ENCODE assay signal across 24 cellular contexts in the genomic region with DNA sequence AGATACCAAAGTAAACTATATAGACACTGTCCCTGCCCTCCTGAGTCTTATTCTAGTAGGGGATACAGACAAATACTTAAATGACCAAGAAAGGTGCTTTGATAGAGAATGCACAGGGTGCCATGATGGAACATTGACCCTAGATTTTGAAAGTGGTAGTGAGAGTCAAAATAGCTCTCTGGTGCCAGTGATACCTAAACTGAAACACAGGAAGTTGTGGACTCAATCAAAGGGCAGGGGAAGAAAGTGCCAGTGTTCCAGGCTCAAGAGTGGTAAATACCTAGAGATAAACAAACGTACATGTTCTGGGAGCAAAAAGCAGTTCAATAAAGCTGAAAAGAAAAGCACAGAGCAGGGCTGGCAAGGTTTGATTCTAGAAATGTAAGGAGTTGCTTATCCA.
DNase-seq lines count a peak whose midpoint lies in the region; ATAC-seq and TF ChIP-seq lines count a peak whose summit lies in the region.
"Had no signal": no experiment of that assay in that cellular context is flagged by ENCODE, and none has a peak within 500 bp of the region (broad histone marks: within the 10 kb centered on the region; RNA-seq: fewer than 3 reads in every experiment).

No MANE protein-coding gene starts in this region.

- peak overlapping the region; percentile 78 for H2AFZ ChIP-seq in mammary epithelial cell (ENCODE audit: low read depth, low read length)

- no peak overlapping the region for H3K9ac ChIP-seq in mammary epithelial cell (ENCODE audit: insufficient read depth, low read length)
- no peak overlapping the region for H3K9ac ChIP-seq in mesendoderm (ENCODE audit: low read length)
- H3K9ac ChIP-seq: BLaER1 treated with 17β-estradiol and CSF1 and Interleukin-3, amounts not matched to agents 10 nM and 100 nM had no signal

- H3K9me3 ChIP-seq in mammary epithelial cell (replicated peaks; ENCODE audit: insufficient read depth, low read length) (no peaks in the 10 kb centered on the region), RWPE2 (ENCODE audit: severe bottlenecking) (no peaks in the 10 kb centered on the region)
- H3K9me3 ChIP-seq: BLaER1 treated with 17β-estradiol and CSF1 and Interleukin-3, amounts not matched to agents 10 nM and 100 nM; Caco-2; HAP-1 had no signal

- BruUV-seq in mammary epithelial cell (replicated peaks; lab: Mats Ljungman, UMichigan) (no TSS peak), MCF 10A (replicated peaks; lab: Mats Ljungman, UMichigan) (no TSS peak)

- peaks cover 26% of the 10 kb centered on the region for H3K4me1 Mint-ChIP-seq in MCF 10A (ENCODE audit: insufficient read depth, unreplicated experiment)
- H3K4me1 Mint-ChIP-seq: CD4-positive, alpha-beta memory T cell had no signal

- no peak overlapping the region for H2BK5ac ChIP-seq in mesendoderm (ENCODE audit: low read length)

- no peak for ATAC-seq in RWPE2 (ENCODE audit: low read depth)

- no peaks in the 10 kb centered on the region for H3K27me3 Mint-ChIP-seq in MCF 10A (ENCODE audit: insufficient read depth, unreplicated experiment)
- H3K27me3 Mint-ChIP-seq: CD4-positive, alpha-beta memory T cell had no signal

- H3K36me3 Mint-ChIP-seq in MCF 10A (ENCODE audit: insufficient read depth, unreplicated experiment) = no peaks in the 10 kb centered on the region
- H3K36me3 Mint-ChIP-seq: CD4-positive, alpha-beta memory T cell had no signal

- intact Hi-C loops in mammary epithelial cell (cut with micrococcal nuclease) = no loop called here
- intact Hi-C loops in MCF 10A (cut with micrococcal nuclease) = no loop called here

- H3K4me3 Mint-ChIP-seq in MCF 10A (ENCODE audit: unreplicated experiment) = no peak overlapping the region
- H3K4me3 Mint-ChIP-seq: CD4-positive, alpha-beta memory T cell had no signal

- H3K23ac ChIP-seq in mesendoderm (ENCODE audit: low read length) = no peak overlapping the region

- no peak overlapping the region for H2BK15ac ChIP-seq in mesendoderm (replicated peaks; ENCODE audit: low read depth)

- H4K8ac ChIP-seq in mesendoderm (ENCODE audit: low read depth, low read length) = no peak overlapping the region

- no peak overlapping the region for H2BK120ac ChIP-seq in mesendoderm (ENCODE audit: low read depth, low read length)

- H3K27ac ChIP-seq in mammary epithelial cell (ENCODE audit: insufficient read depth, low read depth, low read length) (peak overlapping the region; percentile 78), RWPE2 (ENCODE audit: poor library complexity, severe bottlenecking) (peak overlapping the region; percentile 81), caudate nucleus (ENCODE audit: low read depth, low read length) (no peak overlapping the region), mesendoderm (ENCODE audit: low read depth, low read length) (no peak overlapping the region)
- H3K27ac ChIP-seq: BLaER1 treated with 17β-estradiol and CSF1 and Interleukin-3, amounts not matched to agents 10 nM and 100 nM had no signal

- no peak overlapping the region for H3K27ac Mint-ChIP-seq in MCF 10A (ENCODE audit: low read depth, unreplicated experiment)
- H3K27ac Mint-ChIP-seq: CD4-positive, alpha-beta memory T cell had no signal

- in situ Hi-C loops in mammary epithelial cell (cut with MboI; ENCODE audit: low sequenced_read_pairs in 2 of 2) = no loop called here

- H4K5ac ChIP-seq in mesendoderm (ENCODE audit: low read length) = no peak overlapping the region

- no peaks in the 10 kb centered on the region for H3K36me3 ChIP-seq in mammary epithelial cell (ENCODE audit: insufficient read depth, low read length)
- no peaks in the 10 kb centered on the region for H3K36me3 ChIP-seq in RWPE2 (ENCODE audit: low read depth)
- no peaks in the 10 kb centered on the region for H3K36me3 ChIP-seq in mesendoderm (ENCODE audit: control insufficient read depth, insufficient read depth, low read length)
- H3K36me3 ChIP-seq: BLaER1 treated with 17β-estradiol and CSF1 and Interleukin-3, amounts not matched to agents 10 nM and 100 nM; HAP-1 had no signal

- no peak for DNase-seq in mammary epithelial cell
- no peak for DNase-seq in MCF 10A (ENCODE audit: unreplicated experiment)
- no peak for DNase-seq in RWPE2 (ENCODE audit: low spot score)
- DNase-seq in kidney tubule cell (ENCODE audit: low spot score) = peak; percentile 6
- DNase-seq in caudate nucleus (lab: John Stamatoyannopoulos, UW) = no peak
- no peak for DNase-seq in mesendoderm
- DNase-seq in DMS79 treated with DMSO at 0.1 percent for 48 hours (lab: John Stamatoyannopoulos, UW) = no peak
- DNase-seq in mesenteric fat pad (ENCODE audit: low spot score) = no peak
- DNase-seq: 8988T; Caco-2; CD4-positive, alpha-beta memory T cell; DMS 273 treated with DMSO at 0.1 percent for 48 hours; KBM-7; NCI-H1105; NCI-H146; NCI-H2029 treated with DMSO at 0.1 percent for 48 hours; NCI-H2171; NCI-H345; NCI-H524; NCI-H774; Right ventricle myocardium superior; SW 1271 had no signal

- H4K20me1 ChIP-seq in mammary epithelial cell (ENCODE audit: insufficient read depth, low read length) = no peaks in the 10 kb centered on the region
- H4K20me1 ChIP-seq: BLaER1 treated with 17β-estradiol and CSF1 and Interleukin-3, amounts not matched to agents 10 nM and 100 nM had no signal

- H3K18ac ChIP-seq in mesendoderm (ENCODE audit: low read length) = no peak overlapping the region

- POLR2A ChIA-PET in MCF 10A (lab: Yijun Ruan, JAX) = interaction anchor here (0.6 kb wide), 2 partner anchors 159 to 397 kb away, joined by 3 read pairs; no protein-coding TSS in a partner anchor

- H3K4me2 ChIP-seq in mammary epithelial cell (ENCODE audit: insufficient read depth, low read depth, low read length) (no peak overlapping the region), mesendoderm (ENCODE audit: low read length) (no peak overlapping the region)
- H3K4me2 ChIP-seq: BLaER1 treated with 17β-estradiol and CSF1 and Interleukin-3, amounts not matched to agents 10 nM and 100 nM had no signal

- no peak overlapping the region for H3K56ac ChIP-seq in mesendoderm (ENCODE audit: low read length)

- H3K4me3 ChIP-seq in mammary epithelial cell (replicated peaks in 1 of 3; ENCODE audit: insufficient read depth in 1 of 3, low read depth in 2 of 3, low read length in 3 of 3) (no peak overlapping the region), RWPE2 (ENCODE audit: severe bottlenecking) (no peak overlapping the region), mesendoderm (ENCODE audit: low read length) (no peak overlapping the region)
- H3K4me3 ChIP-seq: BLaER1 treated with 17β-estradiol and CSF1 and Interleukin-3, amounts not matched to agents 10 nM and 100 nM; HAP-1 had no signal

- peaks cover 24% of the 10 kb centered on the region for H3K4me1 ChIP-seq in mammary epithelial cell (ENCODE audit: insufficient read depth, low read length)
- H3K4me1 ChIP-seq in RWPE2 (ENCODE audit: insufficient read depth, poor library complexity, severe bottlenecking) = peaks cover 36% of the 10 kb centered on the region
- no peaks in the 10 kb centered on the region for H3K4me1 ChIP-seq in mesendoderm (ENCODE audit: control insufficient read depth, low read depth, low read length)
- H3K4me1 ChIP-seq: BLaER1 treated with 17β-estradiol and CSF1 and Interleukin-3, amounts not matched to agents 10 nM and 100 nM; Caco-2 had no signal

- no peaks in the 10 kb centered on the region for H3K79me1 ChIP-seq in mesendoderm (ENCODE audit: low read length)

- H3K9me3 Mint-ChIP-seq in MCF 10A (ENCODE audit: unreplicated experiment) = no peaks in the 10 kb centered on the region

- H3K79me2 ChIP-seq in mammary epithelial cell (ENCODE audit: insufficient read depth, low read length) (no peaks in the 10 kb centered on the region), mesendoderm (ENCODE audit: control insufficient read depth, insufficient read depth, low read length) (no peaks in the 10 kb centered on the region)

- dilution Hi-C loops in mammary epithelial cell (cut with HindIII; ENCODE audit: low sequenced_read_pairs) = no loop called here

- 100% methylated on average over 1 of the region's 1 CpG for WGBS in mammary epithelial cell (ENCODE audit: low coverage, missing lambda C conversion rate)
- WGBS in mesendoderm (ENCODE audit: extremely low coverage, insufficient coverage, low lambda C conversion rate) = no CpG with 5 or more reads among the region's 1 CpG

- CTCF ChIA-PET in mammary epithelial cell (lab: Charles Lee; ENCODE audit: low non-redundant PET) = no interaction called here
- CTCF ChIA-PET in MCF 10A (lab: Yijun Ruan, JAX) = interaction anchor here (0.7 kb wide), 1 partner anchor 19 kb away, joined by 3 read pairs; no protein-coding TSS in a partner anchor

- no peak overlapping the region for H2AK5ac ChIP-seq in mesendoderm (ENCODE audit: low read length)

- no peak for TF ChIP-seq CTCF in mammary epithelial cell (conservative IDR thresholded peaks at IDR 0.05 in 1 of 2, IDR thresholded peaks at IDR 0.05 in 1 of 2; ENCODE audit: extremely low read depth in 1 of 2, insufficient read depth in 1 of 2, low read depth in 1 of 2, low read length in 2 of 2)
- TF ChIP-seq CTCF in MCF 10A (IDR thresholded peaks at IDR 0.05; ENCODE audit: unreplicated experiment) = no peak
- TF ChIP-seq CTCF in RWPE2 (IDR thresholded peaks at IDR 0.05; ENCODE audit: poor library complexity, severe bottlenecking) = no peak

- no peaks in the 10 kb centered on the region for H3K27me3 ChIP-seq in mammary epithelial cell (ENCODE audit: insufficient read depth, low read length)
- H3K27me3 ChIP-seq in RWPE2 (ENCODE audit: insufficient read depth, poor library complexity, severe bottlenecking) = no peaks in the 10 kb centered on the region
- no peaks in the 10 kb centered on the region for H3K27me3 ChIP-seq in mesendoderm (ENCODE audit: insufficient read depth, low read length, poor library complexity)
- H3K27me3 ChIP-seq: BLaER1 treated with 17β-estradiol and CSF1 and Interleukin-3, amounts not matched to agents 10 nM and 100 nM had no signal

- H3K4ac ChIP-seq in mesendoderm (ENCODE audit: low read depth, low read length) = no peak overlapping the region

Comparison
In these comparisons a context has a peak if more than half of its experiments do, and no peak if none do; other contexts are left out.
1. H3K27ac ChIP-seq: peak in mammary epithelial cell (single experiment) and RWPE2 (single experiment); none in caudate nucleus (single experiment) and mesendoderm (single experiment).